8 cellular contexts compared by ENCODE assay signal in genomic region chr9:136439550-136440408, GRCh38. TPM values are rescaled to one million over a fixed set of nuclear protein-coding genes. Genes with fewer than 3 reads are reported as not detected.
DNase-seq lines count a peak whose midpoint lies in the region; ATAC-seq and TF ChIP-seq lines count a peak whose summit lies in the region.

INPP5E (minus strand) TSS chr9:136439845; CDS start chr9:136439419, 426 bp downstream.

- in situ Hi-C loops in Caki2 (cut with HindIII; ENCODE audit: low pct_unique_long_range_greater_than_20kb, low sequenced_read_pairs), result no loop called here
- in situ Hi-C loops in transverse colon (cut with MboI; ENCODE audit: low pct_ligation_motif_present in 1 of 4, low pct_unique_long_range_greater_than_20kb in 1 of 4, low sequenced_read_pairs in 3 of 4), result no loop called here

- H3K79me2 ChIP-seq in trophoblast cell (ENCODE audit: control insufficient read depth, insufficient read depth, low read length, poor library complexity), result peaks cover 9% of the 10 kb centered on the region

- H3K27ac ChIP-seq in HUES6 (ENCODE audit: low read depth, low read length) (peak within 1 kb of the TSS; percentile 83; the same call in 1 of the 2 replicates), SK-N-MC (0 out of 2 replicates have a peak within 1 kb of the TSS, but pooled peaks have one; percentile 26), trophoblast cell (ENCODE audit: low read depth, low read length) (peak within 1 kb of the TSS; percentile 45), transverse colon (peak within 1 kb of the TSS; percentile 85 to 91 (median 90))

- no peak within 1 kb of the TSS for H2BK12ac ChIP-seq in trophoblast cell (ENCODE audit: low read length)

- peak within 1 kb of the TSS; percentile 94 for H4K8ac ChIP-seq in trophoblast cell (ENCODE audit: low read depth, low read length)

- peaks cover 7% of the 10 kb centered on the region; the same call in 1 of the 2 replicates for H3K4me1 ChIP-seq in HUES6 (ENCODE audit: control insufficient read depth, insufficient read depth, low read length)
- H3K4me1 ChIP-seq in trophoblast cell (ENCODE audit: control insufficient read depth in 1 of 2, insufficient read depth in 2 of 2, low read length in 2 of 2), result peaks cover 7 to 12% of the 10 kb centered on the region in 2 experiments
- peaks cover 21 to 32% (median 25%) of the 10 kb centered on the region in 4 donors for H3K4me1 ChIP-seq in transverse colon

- H2BK120ac ChIP-seq in trophoblast cell (ENCODE audit: insufficient read depth, low read length, poor library complexity), result peak within 1 kb of the TSS; percentile 47

- H4K12ac ChIP-seq in trophoblast cell (ENCODE audit: low read depth, low read length), result peak within 1 kb of the TSS; percentile 94

- H3K27ac Mint-ChIP-seq in activated naive CD4-positive, alpha-beta T cell treated with anti-CD3 and anti-CD28 coated beads, Interleukin-2, amount 50 U/mL, for 72 hours, result peak within 1 kb of the TSS in 1 of 2 donors; percentile 83

- H3K9me3 ChIP-seq in HUES6 (ENCODE audit: control insufficient read depth, insufficient read depth, low read depth, low read length) (no peaks in the 10 kb centered on the region), SK-N-MC (ENCODE audit: low read depth, low read length) (no peaks in the 10 kb centered on the region), trophoblast cell (ENCODE audit: insufficient read depth, low read depth, low read length) (no peaks in the 10 kb centered on the region), transverse colon (no peaks in the 10 kb centered on the region)

- H3K23ac ChIP-seq in trophoblast cell (ENCODE audit: low read length), result no peak within 1 kb of the TSS

- peak within 1 kb of the TSS; percentile 89 for H3K4me2 ChIP-seq in trophoblast cell (ENCODE audit: low read length)

- H3K36me3 Mint-ChIP-seq in activated naive CD4-positive, alpha-beta T cell treated with anti-CD3 and anti-CD28 coated beads, Interleukin-2, amount 50 U/mL, for 72 hours, result peaks cover 8 to 10% of the 10 kb centered on the region in 2 donors

- peak; percentile 51 for DNase-seq in Caki2 (ENCODE audit: low read depth)
- no peak for DNase-seq in SK-N-MC (ENCODE audit: low read depth, low spot score)
- peak; percentile 82 to 98 for DNase-seq in activated naive CD4-positive, alpha-beta T cell treated with anti-CD3 and anti-CD28 coated beads, Interleukin-2, amount 50 U/mL, for 72 hours (ENCODE audit: low spot score in 2 of 2)
- DNase-seq in Right ventricle myocardium inferior (ENCODE audit: missing footprints), result peak; percentile 86
- peak; percentile 54 to 89 for DNase-seq in trophoblast cell
- peak; percentile 83 for DNase-seq in transverse colon

- peak within 1 kb of the TSS; percentile 83 for H3K14ac ChIP-seq in trophoblast cell (ENCODE audit: low read length)

- no CpG with 5 or more reads among the region's 79 CpGs for WGBS in trophoblast cell (ENCODE audit: extremely low coverage, insufficient coverage, insufficient read length)
- 21 to 57% methylated on average over 7 to 27 of the region's 79 CpGs for WGBS in transverse colon (ENCODE audit: low coverage in 1 of 2), 2 donors

- intact Hi-C loops in Right ventricle myocardium inferior (cut with DNase I), result loop anchor here (2.0 kb wide), 1 partner anchor 29 kb away; the partner anchor contains the start of genes ENTR1 and PMPCA
- intact Hi-C loops in transverse colon (cut with DNase I; ENCODE audit: low total_unique reads), result no loop called here

- H3K9me3 Mint-ChIP-seq in activated naive CD4-positive, alpha-beta T cell treated with anti-CD3 and anti-CD28 coated beads, Interleukin-2, amount 50 U/mL, for 72 hours, result no peaks in the 10 kb centered on the region

- TF ChIP-seq EP300 in transverse colon (IDR thresholded peaks at IDR 0.05; ENCODE audit: low read depth), result no peak

- H3K79me1 ChIP-seq in trophoblast cell (ENCODE audit: low read length), result peaks cover 7% of the 10 kb centered on the region

- peak within 1 kb of the TSS; percentile 84 for H2AFZ ChIP-seq in trophoblast cell (ENCODE audit: insufficient read depth, low read length, poor library complexity)

- peak within 1 kb of the TSS; percentile 88 for H4K91ac ChIP-seq in trophoblast cell (ENCODE audit: low read depth, low read length)

- H3K9ac ChIP-seq in HUES6 (ENCODE audit: low read length), result peak within 1 kb of the TSS; percentile 87
- H3K9ac ChIP-seq in SK-N-MC (ENCODE audit: insufficient read length), result peak within 1 kb of the TSS; percentile 89
- H3K9ac ChIP-seq in trophoblast cell (ENCODE audit: low read length), result peak within 1 kb of the TSS; percentile 97

- peak; percentile 35 to 77 (median 59) for TF ChIP-seq CTCF in transverse colon (IDR thresholded peaks at IDR 0.05)

- ATAC-seq in GM19468 (IDR thresholded peaks at IDR 0.05; ENCODE audit: extremely low read depth, unreplicated experiment), result peak; percentile 17
- ATAC-seq in activated naive CD4-positive, alpha-beta T cell treated with anti-CD3 and anti-CD28 coated beads, Interleukin-2, amount 50 U/mL, for 72 hours, result peak; percentile 82 to 87
- ATAC-seq in Right ventricle myocardium inferior, result peak; percentile 90

- H2BK5ac ChIP-seq in trophoblast cell (ENCODE audit: low read depth, low read length, poor library complexity), result peak within 1 kb of the TSS; percentile 42

- H3K4me3 ChIP-seq in HUES6 (ENCODE audit: low read depth, low read length), result peak within 1 kb of the TSS; percentile 80
- peak within 1 kb of the TSS; percentile 91 for H3K4me3 ChIP-seq in SK-N-MC
- H3K4me3 ChIP-seq in trophoblast cell (ENCODE audit: low read depth, low read length), result peak within 1 kb of the TSS; percentile 92
- peak within 1 kb of the TSS; percentile 73 to 99 (median 94) for H3K4me3 ChIP-seq in transverse colon

- peak within 1 kb of the TSS; percentile 70 for H3K4ac ChIP-seq in trophoblast cell (ENCODE audit: low read depth, low read length)

- H3K18ac ChIP-seq in trophoblast cell (ENCODE audit: low read length), result peak within 1 kb of the TSS; percentile 57

- no peaks in the 10 kb centered on the region for H3K27me3 ChIP-seq in HUES6 (ENCODE audit: control insufficient read depth, insufficient read depth, low read length)
- H3K27me3 ChIP-seq in trophoblast cell (ENCODE audit: insufficient read depth, low read length), result no peaks in the 10 kb centered on the region
- no peaks in the 10 kb centered on the region for H3K27me3 ChIP-seq in transverse colon

- H3K36me3 ChIP-seq in HUES6 (ENCODE audit: control insufficient read depth, insufficient read depth, low read length) (peaks cover 64% of the 10 kb centered on the region), SK-N-MC (ENCODE audit: insufficient read depth, low read length) (peaks cover 12% of the 10 kb centered on the region; the same call in 1 of the 2 replicates), trophoblast cell (ENCODE audit: control insufficient read depth in 1 of 2, insufficient read depth in 2 of 2, low read length in 2 of 2) (peaks cover 53 to 54% of the 10 kb centered on the region in 2 experiments), transverse colon (peaks cover 0 to 19% (median 8%) of the 10 kb centered on the region in 4 donors)

- TF ChIP-seq POLR2A in transverse colon (IDR thresholded peaks at IDR 0.05), result no peak

- H2AK5ac ChIP-seq in trophoblast cell (ENCODE audit: low read length), result peak within 1 kb of the TSS; percentile 37

RNA-seq across cellular contexts. Expression of gene INPP5E, which starts in this region (rescaled TPM):
- total RNA-seq in Caki2 (2014; rRNA removed; shearing (Covaris generic); ENCODE audit: low replicate concordance), result 6.3 and 7.7 TPM in 2 replicates
- 10 to 100 TPM; 14.4 to 16.0 TPM for total RNA-seq in activated naive CD4-positive, alpha-beta T cell treated with anti-CD3 and anti-CD28 coated beads, Interleukin-2, amount 50 U/mL, for 72 hours
- total RNA-seq in Right ventricle myocardium inferior (10.8 TPM), transverse colon (10 to 100 TPM; 12.5 to 57.5 (median 18.3) TPM)
- polyA plus RNA-seq in trophoblast cell (2013), result 9.8 and 10.3 TPM in 2 replicates

Comparison
In these comparisons a context has a peak if more than half of its experiments do, and no peak if none do; other contexts are left out.
1. ATAC-seq: peak in every context shown above with its lines; median percentile 90 in Right ventricle myocardium inferior; 84 in activated naive CD4-positive, alpha-beta T cell treated with anti-CD3 and anti-CD28 coated beads, Interleukin-2, amount 50 U/mL, for 72 hours; 17 in GM19468.
2. H3K27ac ChIP-seq: peak in every context shown above with its lines; median percentile 90 in transverse colon; 83 in HUES6; 45 in trophoblast cell; 26 in SK-N-MC.